In the genomic region with DNA sequence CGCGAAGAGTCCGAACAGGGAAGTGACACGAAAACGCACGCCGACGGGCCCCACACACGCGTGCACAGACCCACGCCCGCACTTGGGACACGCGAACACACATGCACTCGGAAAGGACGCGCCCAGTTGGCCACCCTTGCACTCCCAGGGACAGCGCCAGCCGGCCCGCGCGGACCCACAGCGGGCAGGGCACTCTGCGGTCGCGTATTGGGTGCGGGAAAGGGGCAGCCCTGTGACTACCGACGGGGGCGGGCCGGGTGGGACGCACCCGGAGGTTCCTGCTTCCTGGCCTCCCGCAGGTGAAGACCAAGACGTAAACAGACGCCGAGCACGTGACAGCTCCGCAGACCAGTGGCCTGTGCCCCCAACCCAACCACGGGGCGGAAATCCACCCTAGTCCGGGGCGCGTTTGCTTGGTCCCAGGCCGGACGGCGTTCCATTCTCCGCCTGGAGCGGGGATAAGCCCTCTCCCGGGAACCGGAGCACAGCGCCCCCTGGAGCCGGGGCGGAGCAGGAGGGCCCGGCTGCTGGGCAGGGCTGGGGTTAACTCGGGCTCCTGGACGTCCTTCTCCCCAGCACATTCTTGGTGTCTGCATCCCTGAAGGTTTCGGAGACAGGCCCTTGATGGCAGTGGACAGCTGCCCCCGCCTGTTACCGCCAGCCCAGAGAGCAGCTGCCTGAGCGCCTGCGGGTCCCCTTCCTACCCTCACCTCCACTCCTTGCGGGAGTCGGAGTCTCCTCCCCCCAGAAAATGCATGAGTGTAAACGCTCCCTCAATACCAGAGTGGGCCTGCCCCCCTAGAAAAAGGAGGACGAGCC, we compare ENCODE assay signal across 8 cellular contexts. TPM values are rescaled to one million over a fixed set of nuclear protein-coding genes. Genes with fewer than 3 reads are reported as not detected.
DNase-seq lines count a peak whose midpoint lies in the region; ATAC-seq and TF ChIP-seq lines count a peak whose summit lies in the region.

No MANE protein-coding gene starts in this region.

- H3K36me3 ChIP-seq in mucosa of descending colon (ENCODE audit: low read depth): no peaks in the 10 kb centered on the region

- intact Hi-C loops in mucosa of descending colon (cut with DNase I, micrococcal nuclease): no loop called here

- H3K9me3 ChIP-seq in mucosa of descending colon: no peaks in the 10 kb centered on the region

- TF ChIP-seq CTCF in mucosa of descending colon (IDR thresholded peaks at IDR 0.05): peak; percentile 88

- peak overlapping the region; percentile 68 for H3K4me3 ChIP-seq in mucosa of descending colon

- H3K4me1 ChIP-seq in mucosa of descending colon (ENCODE audit: low read depth): peaks cover 18% of the 10 kb centered on the region

- peak; percentile 46 for DNase-seq in NCI-H1436 (lab: John Stamatoyannopoulos, UW)
- DNase-seq in NCI-H1436 treated with DMSO at 0.1 percent for 48 hours (lab: John Stamatoyannopoulos, UW): no peak
- peak; percentile 48 to 75 for DNase-seq in NOMO-1 (lab: John Stamatoyannopoulos, UW; ENCODE audit: unreplicated experiment in 2 of 2)
- DNase-seq in activated T-cell treated with anti-CD3 and anti-CD28 coated beads for 1 hour (ENCODE audit: low read depth): peak; percentile 65
- DNase-seq in epidermal melanocyte (ENCODE audit: insufficient read length, low spot score): peak; percentile 84
- DNase-seq in mucosa of descending colon: peak; percentile 86 to 94 (median 91)
- peak; percentile 29 to 48 for DNase-seq in stimulated activated CD8-positive, alpha-beta memory T cell treated with anti-CD3 and anti-CD28 coated beads, Interleukin-4, amount 100 ng/mL, for 4 hours (ENCODE audit: low read depth in 2 of 2, low spot score in 1 of 2)

- ATAC-seq in HG03064 (IDR thresholded peaks at IDR 0.05; ENCODE audit: low read depth, unreplicated experiment): peak; percentile 23
- ATAC-seq in mucosa of descending colon: peak; percentile 75

RNA-seq across cellular contexts. Expression of a gene that starts 2.0 kb away (rescaled TPM):
- total RNA-seq in mucosa of descending colon: 10 to 100 TPM; 26.0 to 82.1 (median 31.5) TPM

RNA-seq across cellular contexts. Expression of a gene that starts 10.2 kb away (rescaled TPM):
- total RNA-seq in mucosa of descending colon: 1 to 10 TPM; 6.0 to 7.8 (median 7.0) TPM

RNA-seq across cellular contexts. Expression of a gene that starts 10.3 kb away (rescaled TPM):
- total RNA-seq in mucosa of descending colon: 10 to 100 TPM; 61.3 to 82.3 (median 71.4) TPM

RNA-seq across cellular contexts. Expression of a gene that starts 28.3 kb away (rescaled TPM):
- total RNA-seq in mucosa of descending colon: 100 to 1,000 TPM in 1 of 3 donors, 10 to 100 TPM in 2; 68.5 to 176 (median 91.9) TPM

RNA-seq across cellular contexts. Expression of a gene that starts 33.4 kb away (rescaled TPM):
- total RNA-seq in mucosa of descending colon: under 1 TPM in 2 of 3 donors, not detected in 1; 0.28 to 0.43 TPM
